In genomic region chr4:20347526-20347925, GRCh38 we compare ENCODE assay signal across 30 cellular contexts.
"Had no signal": no experiment of that assay in that cellular context is flagged by ENCODE, and none has a peak within 500 bp of the region (broad histone marks: within the 10 kb centered on the region; RNA-seq: fewer than 3 reads in every experiment).

No MANE protein-coding gene starts in this region.

- H3K36me3 ChIP-seq: adrenal gland, ascending aorta, breast epithelium, cardiac muscle cell, gastroesophageal sphincter, heart right ventricle, WERI-Rb-1 had no signal

- H3K9me3 ChIP-seq: adrenal gland, ascending aorta, breast epithelium, gastroesophageal sphincter had no signal

- ATAC-seq: activated CD4-positive, CD25-positive, alpha-beta regulatory T cell treated with anti-CD3 and anti-CD28 coated beads, Interleukin-2, amount 50 U/mL, for 24 hours; activated CD8-positive, alpha-beta T cell treated with anti-CD3 and anti-CD28 coated beads for 36 hours; activated T-cell treated with anti-CD3 and anti-CD28 coated beads, Interleukin-2, amount 50 U/mL, for 4 hours; activated T-helper 17 cell treated with anti-CD3 and anti-CD28 coated beads, Interleukin-2, amount 50 U/mL, for 72 hours; esophagus mucosa; gastroesophageal sphincter; heart right ventricle; T-helper 17 cell had no signal

- H3K4me1 ChIP-seq: adrenal gland, ascending aorta, breast epithelium, heart right ventricle had no signal

- H3K27me3 ChIP-seq: adrenal gland, ascending aorta, breast epithelium, cardiac muscle cell, dorsolateral prefrontal cortex, gastroesophageal sphincter, heart right ventricle had no signal

- H3K4me3 ChIP-seq: adrenal gland, ascending aorta, breast epithelium, cardiac muscle cell, coronary artery, dorsolateral prefrontal cortex, gastroesophageal sphincter, heart right ventricle had no signal

- H3K27ac ChIP-seq: adrenal gland, ascending aorta, breast epithelium, cardiac muscle cell, coronary artery, dorsolateral prefrontal cortex, gastroesophageal sphincter, heart right ventricle, WERI-Rb-1 had no signal

- DNase-seq: activated B cell treated with CpG ODN at 0.5 μM for 24 hours; activated CD4-positive, alpha-beta T cell treated with anti-CD3 and anti-CD28 coated beads for 48 hours; activated CD4-positive, alpha-beta T cell treated with anti-CD3 and anti-CD28 coated beads, Interleukin-2, amount 50 U/mL, for 1 hour; activated CD4-positive, alpha-beta T cell treated with anti-CD3 and anti-CD28 coated beads, Interleukin-2, amount 50 U/mL, for 48 hours; activated CD8-positive, alpha-beta memory T cell treated with anti-CD3 and anti-CD28 coated beads for 24 hours; activated CD8-positive, alpha-beta T cell treated with anti-CD3 and anti-CD28 coated beads for 36 hours; activated effector memory CD4-positive, alpha-beta T cell treated with Interleukin-2 at 50 U/mL for 16 hours; activated gamma-delta T cell treated with Interleukin-2 at 50 U/mL for 16 hours; activated naive CD4-positive, alpha-beta T cell treated with anti-CD3 and anti-CD28 coated beads, Interleukin-2, amount 50 U/mL, for 16 hours; activated naive CD4-positive, alpha-beta T cell treated with Interleukin-2 at 50 U/mL for 16 hours; activated T-cell treated with anti-CD3 and anti-CD28 coated beads, Interleukin-2, amount 50 U/mL, for 4 hours; adrenal gland; central memory CD4-positive, alpha-beta T cell; dorsolateral prefrontal cortex; effector memory CD4-positive, alpha-beta T cell; endodermal cell; foreskin melanocyte; heart right ventricle; T-helper 1 cell; T-helper 17 cell; T1000; WERI-Rb-1 had no signal
